Comparison of ENCODE assay signal across 8 cellular contexts in the genomic region with DNA sequence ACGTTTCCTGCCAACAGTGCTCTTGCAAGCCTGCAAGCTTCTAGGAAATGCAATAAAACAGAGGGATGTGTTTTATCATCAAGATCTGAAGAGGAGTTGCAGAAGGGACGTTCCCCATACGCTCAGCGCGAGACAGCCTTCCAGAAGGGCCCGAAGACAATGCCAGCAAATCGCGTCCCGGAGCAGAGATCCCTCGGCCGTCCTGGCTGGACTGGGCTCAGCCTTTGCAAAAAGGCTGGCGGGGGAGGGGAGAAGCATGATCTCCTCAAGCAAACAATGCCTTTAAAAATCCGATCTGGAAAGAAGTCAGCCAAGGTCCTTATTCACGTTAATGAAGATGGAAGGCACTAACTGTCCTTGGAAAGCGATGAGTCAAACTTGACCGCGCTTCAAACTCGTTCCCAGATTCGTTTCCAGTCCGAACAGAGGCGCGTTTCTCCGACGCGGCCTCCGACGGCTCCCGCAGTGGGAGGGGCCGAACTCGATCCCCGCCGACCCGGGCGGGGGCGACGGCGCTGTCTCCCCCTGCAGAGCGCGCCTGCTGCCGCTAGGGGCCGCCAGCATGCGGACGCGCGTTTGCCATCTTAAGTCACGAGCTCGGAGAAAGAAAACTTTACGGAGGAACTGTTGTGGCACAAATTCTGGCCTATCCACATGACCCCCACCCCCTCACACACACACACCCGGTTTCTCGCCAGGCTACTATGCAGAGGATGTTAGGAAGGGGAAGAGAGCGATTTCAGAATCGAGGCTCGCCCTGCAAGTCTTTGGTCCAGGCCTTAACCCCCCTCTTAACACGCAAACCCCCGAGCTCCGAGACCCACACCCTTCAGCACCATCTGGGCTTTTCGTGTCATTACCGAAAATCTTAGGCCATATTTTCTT. TPM values are rescaled to one million over a fixed set of nuclear protein-coding genes. Genes with fewer than 3 reads are reported as not detected.
DNase-seq lines count a peak whose midpoint lies in the region; ATAC-seq and TF ChIP-seq lines count a peak whose summit lies in the region.

No MANE protein-coding gene starts in this region.

- DNase-seq in NCI-H1436 (lab: John Stamatoyannopoulos, UW), result peak; percentile 80
- DNase-seq in NCI-H1436 treated with DMSO at 0.1 percent for 48 hours (lab: John Stamatoyannopoulos, UW), result no peak
- DNase-seq in Panc1 (ENCODE audit: low read depth, low spot score), result peak; percentile 72
- peak; percentile 74 for DNase-seq in activated gamma-delta T cell treated with anti-CD3 and anti-CD28 coated beads, Interleukin-2, amount 50 U/mL, for 16 hours (ENCODE audit: low read depth)
- DNase-seq in fibroblast of villous mesenchyme (ENCODE audit: low read depth), result peak; percentile 92
- DNase-seq in stromal cell of bone marrow (ENCODE audit: low read depth), result peak; percentile 79

- TF ChIP-seq CTCF in Panc1 (IDR thresholded peaks at IDR 0.05) (peak; percentile 100), fibroblast of villous mesenchyme (IDR thresholded peaks at IDR 0.05; ENCODE audit: insufficient read depth, low read depth, low read length) (peak; percentile 97), nephron (IDR thresholded peaks at IDR 0.05; ENCODE audit: unreplicated experiment in 3 of 3) (peak; percentile 92 to 99 (median 98))

- H3K9me3 ChIP-seq in Panc1 (ENCODE audit: control insufficient read depth, insufficient read depth, low read depth, low read length), result no peaks in the 10 kb centered on the region

- CTCF ChIA-PET in Panc1 (lab: Charles Lee), result interaction anchor here (0.5 to 3.8 kb wide), 18 partner anchors 10 to 1510 kb away, joined by 3 to 57 read pairs (median 4); a partner anchor contains a TSS

- H3K27ac ChIP-seq in Panc1 (ENCODE audit: low read length), result peak overlapping the region; percentile 79

- H3K4me3 ChIP-seq in Panc1 (ENCODE audit: low read depth in 2 of 2, low read length in 2 of 2) (peak overlapping the region; percentile 59 to 94), fibroblast of villous mesenchyme (ENCODE audit: low read depth, low read length) (peak overlapping the region; percentile 93)

- peaks cover 61% of the 10 kb centered on the region for H3K4me1 Mint-ChIP-seq in nephron

- H3K36me3 ChIP-seq in Panc1 (ENCODE audit: control insufficient read depth, insufficient read depth, low read length), result no peaks in the 10 kb centered on the region

- H3K9me3 Mint-ChIP-seq in nephron, result no peaks in the 10 kb centered on the region

- no TSS peak for BruUV-seq in Panc1 (replicated peaks; lab: Mats Ljungman, UMichigan)

- POLR2A ChIA-PET in Panc1 (lab: Charles Lee), result interaction anchor here (0.5 kb wide), 1 partner anchor 1730 kb away, joined by 4 read pairs; no protein-coding TSS in a partner anchor

- H3K36me3 Mint-ChIP-seq in nephron (ENCODE audit: low read depth), result no peaks in the 10 kb centered on the region

- intact Hi-C loops in Panc1 (cut with micrococcal nuclease; ENCODE audit: unreplicated experiment), result loop anchor here (2.0 to 10.0 kb wide), 5 partner anchors 295 to 1492 kb away; no protein-coding TSS in a partner anchor

- H3K27me3 Mint-ChIP-seq in nephron (ENCODE audit: low read depth), result peaks cover 4% of the 10 kb centered on the region

- ATAC-seq in HG03520 (IDR thresholded peaks at IDR 0.05; ENCODE audit: unreplicated experiment) (peak; percentile 57), Panc1 (peak; percentile 45)

- peaks cover 45% of the 10 kb centered on the region for H3K4me1 ChIP-seq in Panc1 (ENCODE audit: control insufficient read depth, insufficient read depth, low read length)

- H3K27me3 ChIP-seq in Panc1 (ENCODE audit: control insufficient read depth, insufficient read depth, low read length), result no peaks in the 10 kb centered on the region

- peak overlapping the region; percentile 97 to 100 (median 97) for H3K27ac Mint-ChIP-seq in nephron

- in situ Hi-C loops in Panc1 (cut with HindIII; ENCODE audit: low pct_unique_long_range_greater_than_20kb, low sequenced_read_pairs), result loop anchor here (10.0 to 25.0 kb wide), 4 partner anchors 175 to 1405 kb away; no protein-coding TSS in a partner anchor

- peak overlapping the region; percentile 94 to 98 (median 97) for H3K4me3 Mint-ChIP-seq in nephron

RNA-seq across cellular contexts. Expression of a gene that starts 5.5 kb away (rescaled TPM):
- total RNA-seq in Panc1 (2021; ENCODE audit: unreplicated experiment), result 21.5 TPM
- polyA plus RNA-seq in Panc1 (2012; ENCODE audit: insufficient read length), result 25.3 TPM
- 17.4 and 26.8 TPM in 2 replicates for total RNA-seq in fibroblast of villous mesenchyme

RNA-seq across cellular contexts. Expression of a gene that starts 37.4 kb away (rescaled TPM):
- total RNA-seq in Panc1 (2021; ENCODE audit: unreplicated experiment), result not detected
- polyA plus RNA-seq in Panc1 (2012; ENCODE audit: insufficient read length), result not detected
- not detected in 2 replicates for total RNA-seq in fibroblast of villous mesenchyme
